In genomic region chr2:8475349-8476045, GRCh38 we compare ENCODE assay signal across 8 cellular contexts.
DNase-seq lines count a peak whose midpoint lies in the region; ATAC-seq and TF ChIP-seq lines count a peak whose summit lies in the region.

No MANE protein-coding gene starts in this region.

- H3K9me3 ChIP-seq in upper lobe of right lung: no peaks in the 10 kb centered on the region

- H3K9me3 Mint-ChIP-seq in activated T-cell treated with anti-CD3 and anti-CD28 coated beads, Interleukin-2, amount 50 U/mL, for 24 hours: peaks cover 3% of the 10 kb centered on the region
- peaks cover 7% of the 10 kb centered on the region for H3K9me3 Mint-ChIP-seq in activated naive CD8-positive, alpha-beta T cell treated with anti-CD3 and anti-CD28 coated beads, Interleukin-2, amount 50 U/mL, for 24 hours
- H3K9me3 Mint-ChIP-seq in stimulated activated naive CD8-positive, alpha-beta T cell treated with anti-CD3 and anti-CD28 coated beads, Interleukin-15, Interleukin-2, amounts not matched to agents 100 ng/mL and 50 ng/mL, for 24 hours: no peaks in the 10 kb centered on the region

- TF ChIP-seq CTCF in upper lobe of right lung (IDR thresholded peaks at IDR 0.05): no peak

- H3K4me3 ChIP-seq in upper lobe of right lung: no peak overlapping the region

- peaks cover 33% of the 10 kb centered on the region for H3K4me1 ChIP-seq in upper lobe of right lung

- DNase-seq in activated T-cell treated with anti-CD3 and anti-CD28 coated beads, Interleukin-2, amount 50 U/mL, for 24 hours: peak; percentile 63
- DNase-seq in activated T-cell treated with anti-CD3 and anti-CD28 coated beads for 4 hours (no peak), NCI-H1105 (lab: John Stamatoyannopoulos, UW) (peak; percentile 38), medulla oblongata (ENCODE audit: extremely low spot score) (no peak), upper lobe of right lung (no peak)
- peak; percentile 61 for DNase-seq in activated naive CD8-positive, alpha-beta T cell treated with anti-CD3 and anti-CD28 coated beads, Interleukin-2, amount 50 U/mL, for 24 hours

- H3K27me3 Mint-ChIP-seq in activated T-cell treated with anti-CD3 and anti-CD28 coated beads, Interleukin-2, amount 50 U/mL, for 24 hours: no peaks in the 10 kb centered on the region
- H3K27me3 Mint-ChIP-seq in activated naive CD8-positive, alpha-beta T cell treated with anti-CD3 and anti-CD28 coated beads, Interleukin-2, amount 50 U/mL, for 24 hours: no peaks in the 10 kb centered on the region
- no peaks in the 10 kb centered on the region for H3K27me3 Mint-ChIP-seq in stimulated activated naive CD8-positive, alpha-beta T cell treated with anti-CD3 and anti-CD28 coated beads, Interleukin-15, Interleukin-2, amounts not matched to agents 100 ng/mL and 50 ng/mL, for 24 hours

- no peaks in the 10 kb centered on the region for H3K27me3 ChIP-seq in upper lobe of right lung

- peaks cover 87% of the 10 kb centered on the region for H3K4me1 Mint-ChIP-seq in activated T-cell treated with anti-CD3 and anti-CD28 coated beads, Interleukin-2, amount 50 U/mL, for 24 hours (ENCODE audit: low read depth)
- peaks cover 94% of the 10 kb centered on the region for H3K4me1 Mint-ChIP-seq in activated naive CD8-positive, alpha-beta T cell treated with anti-CD3 and anti-CD28 coated beads, Interleukin-2, amount 50 U/mL, for 24 hours
- H3K4me1 Mint-ChIP-seq in stimulated activated naive CD8-positive, alpha-beta T cell treated with anti-CD3 and anti-CD28 coated beads, Interleukin-15, Interleukin-2, amounts not matched to agents 100 ng/mL and 50 ng/mL, for 24 hours (ENCODE audit: low read depth): peaks cover 96% of the 10 kb centered on the region

- H3K27ac ChIP-seq in upper lobe of right lung: no peak overlapping the region

- peaks cover 7% of the 10 kb centered on the region for H3K36me3 Mint-ChIP-seq in activated T-cell treated with anti-CD3 and anti-CD28 coated beads, Interleukin-2, amount 50 U/mL, for 24 hours (ENCODE audit: low read depth)
- H3K36me3 Mint-ChIP-seq in activated naive CD8-positive, alpha-beta T cell treated with anti-CD3 and anti-CD28 coated beads, Interleukin-2, amount 50 U/mL, for 24 hours (ENCODE audit: low read depth): peaks cover 2% of the 10 kb centered on the region
- peaks cover 12% of the 10 kb centered on the region for H3K36me3 Mint-ChIP-seq in stimulated activated naive CD8-positive, alpha-beta T cell treated with anti-CD3 and anti-CD28 coated beads, Interleukin-15, Interleukin-2, amounts not matched to agents 100 ng/mL and 50 ng/mL, for 24 hours (ENCODE audit: low read depth)

- no peaks in the 10 kb centered on the region for H3K36me3 ChIP-seq in upper lobe of right lung

- peak overlapping the region; percentile 9 for H3K4me3 Mint-ChIP-seq in activated T-cell treated with anti-CD3 and anti-CD28 coated beads, Interleukin-2, amount 50 U/mL, for 24 hours
- H3K4me3 Mint-ChIP-seq in activated naive CD8-positive, alpha-beta T cell treated with anti-CD3 and anti-CD28 coated beads, Interleukin-2, amount 50 U/mL, for 24 hours: peak overlapping the region; percentile 18
- peak overlapping the region; percentile 54 for H3K4me3 Mint-ChIP-seq in stimulated activated naive CD8-positive, alpha-beta T cell treated with anti-CD3 and anti-CD28 coated beads, Interleukin-15, Interleukin-2, amounts not matched to agents 100 ng/mL and 50 ng/mL, for 24 hours

- peak; percentile 85 for ATAC-seq in activated naive CD8-positive, alpha-beta T cell treated with anti-CD3 and anti-CD28 coated beads, Interleukin-2, amount 50 U/mL, for 24 hours
- ATAC-seq in HG03097 (IDR thresholded peaks at IDR 0.05; ENCODE audit: low FRiP score, unreplicated experiment): no peak
- no peak for ATAC-seq in upper lobe of right lung

- peak overlapping the region; percentile 88 for H3K27ac Mint-ChIP-seq in activated T-cell treated with anti-CD3 and anti-CD28 coated beads, Interleukin-2, amount 50 U/mL, for 24 hours
- H3K27ac Mint-ChIP-seq in activated naive CD8-positive, alpha-beta T cell treated with anti-CD3 and anti-CD28 coated beads, Interleukin-2, amount 50 U/mL, for 24 hours: peak overlapping the region; percentile 89
- peak overlapping the region; percentile 96 for H3K27ac Mint-ChIP-seq in stimulated activated naive CD8-positive, alpha-beta T cell treated with anti-CD3 and anti-CD28 coated beads, Interleukin-15, Interleukin-2, amounts not matched to agents 100 ng/mL and 50 ng/mL, for 24 hours

- intact Hi-C loops in upper lobe of right lung (cut with DNase I): no loop called here

Comparison
In these comparisons a context has a peak if more than half of its experiments do, and no peak if none do; other contexts are left out.
1. DNase-seq: peak in activated T-cell treated with anti-CD3 and anti-CD28 coated beads, Interleukin-2, amount 50 U/mL, for 24 hours (single experiment), NCI-H1105 (single experiment) and activated naive CD8-positive, alpha-beta T cell treated with anti-CD3 and anti-CD28 coated beads, Interleukin-2, amount 50 U/mL, for 24 hours (single experiment); none in activated T-cell treated with anti-CD3 and anti-CD28 coated beads for 4 hours (single experiment), medulla oblongata (single experiment) and upper lobe of right lung (single experiment).
2. Peak in every context shown above with its lines, with median percentiles within 50 percentile points of each other: H3K27ac Mint-ChIP-seq and H3K4me3 Mint-ChIP-seq.